In the genomic region with DNA sequence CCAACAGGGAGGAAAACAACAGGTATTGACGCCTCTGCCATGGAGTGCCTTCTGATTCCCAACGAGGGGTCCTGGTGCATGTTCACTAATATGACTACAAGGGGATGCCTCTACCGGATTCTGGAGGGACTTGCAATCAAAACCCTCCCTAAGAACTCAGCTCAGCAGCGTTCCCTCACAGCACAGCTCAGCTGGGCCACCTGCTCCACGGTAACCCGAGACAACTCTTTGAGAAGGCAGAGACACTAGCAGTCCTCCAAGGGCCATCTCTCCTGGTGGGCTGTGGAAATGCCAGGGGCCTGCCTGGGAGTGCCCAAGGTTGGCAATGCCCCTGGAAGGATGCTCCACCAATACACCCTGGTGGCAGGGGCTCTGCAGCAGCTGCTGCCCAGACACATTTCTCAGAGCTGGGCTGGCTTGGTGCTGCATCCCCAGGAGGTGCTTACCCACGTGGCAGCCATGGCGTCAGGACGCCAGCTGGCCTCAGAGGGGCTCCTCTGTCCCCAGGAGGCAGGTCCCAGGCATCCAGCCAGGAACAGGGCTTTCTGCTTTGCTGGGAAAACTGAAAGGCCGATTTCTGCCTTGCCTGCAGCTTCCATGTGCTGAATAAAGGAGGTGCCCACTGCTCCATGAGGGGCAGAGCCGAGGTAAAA, we compare ENCODE assay signal across 11 cellular contexts. TPM values are rescaled to one million over a fixed set of nuclear protein-coding genes. Genes with fewer than 3 reads are reported as not detected.
DNase-seq lines count a peak whose midpoint lies in the region; ATAC-seq and TF ChIP-seq lines count a peak whose summit lies in the region.
"Had no signal": no experiment of that assay in that cellular context is flagged by ENCODE, and none has a peak within 500 bp of the region (broad histone marks: within the 10 kb centered on the region; RNA-seq: fewer than 3 reads in every experiment).

No MANE protein-coding gene starts in this region.

- no peak for TF ChIP-seq CTCF in fibroblast of villous mesenchyme (IDR thresholded peaks at IDR 0.05; ENCODE audit: insufficient read depth, low read depth, low read length)

- no peak overlapping the region for H3K4me2 ChIP-seq in Karpas-422 (ENCODE audit: low read depth, low read length, poor library complexity, severe bottlenecking)

- no peaks in the 10 kb centered on the region for H3K9me2 ChIP-seq in Karpas-422 (replicated peaks; ENCODE audit: insufficient read depth, low read length)

- H3K36me3 Mint-ChIP-seq in activated naive CD8-positive, alpha-beta T cell treated with anti-CD3 and anti-CD28 coated beads, Interleukin-2, amount 50 U/mL, for 24 hours (ENCODE audit: low read depth) = peaks cover 6% of the 10 kb centered on the region

- H2AFZ ChIP-seq in Karpas-422 (ENCODE audit: low read length) = no peak overlapping the region

- no peak overlapping the region for H3K27ac ChIP-seq in Karpas-422 (ENCODE audit: low read length)

- intact Hi-C loops in posterior vena cava (cut with DNase I) = no loop called here

- H4K20me1 ChIP-seq in Karpas-422 (ENCODE audit: insufficient read depth, low read depth, low read length) = no peaks in the 10 kb centered on the region

- H3K36me3 ChIP-seq in H7 (replicated peaks; ENCODE audit: control insufficient read depth, insufficient read depth, low read length) (peaks cover 4% of the 10 kb centered on the region), Karpas-422 (ENCODE audit: insufficient read depth, low read length) (no peaks in the 10 kb centered on the region)

- H3K27me3 Mint-ChIP-seq in activated naive CD8-positive, alpha-beta T cell treated with anti-CD3 and anti-CD28 coated beads, Interleukin-2, amount 50 U/mL, for 24 hours = no peaks in the 10 kb centered on the region
- H3K27me3 Mint-ChIP-seq: effector memory CD8-positive, alpha-beta T cell; stimulated activated memory B cell treated with anti-CD40 and anti-IgM and Interleukin-4, amounts not matched to agents 10 μg/mL and 1 μg/mL and 100 μg/mL, for 72 hours had no signal

- H3K4me1 Mint-ChIP-seq in activated naive CD8-positive, alpha-beta T cell treated with anti-CD3 and anti-CD28 coated beads, Interleukin-2, amount 50 U/mL, for 24 hours = peaks cover 16% of the 10 kb centered on the region

- H3K4me3 ChIP-seq in H7 (ENCODE audit: insufficient read depth, low read depth, low read length) = no peak overlapping the region
- H3K4me3 ChIP-seq in fibroblast of villous mesenchyme (ENCODE audit: low read depth, low read length) = no peak overlapping the region
- H3K4me3 ChIP-seq in Karpas-422 (ENCODE audit: low read length) = no peak overlapping the region

- no peak overlapping the region for H3K9ac ChIP-seq in Karpas-422 (ENCODE audit: low read length)

- no peaks in the 10 kb centered on the region for H3K27me3 ChIP-seq in H7 (ENCODE audit: control insufficient read depth, insufficient read depth, low read length)
- no peaks in the 10 kb centered on the region for H3K27me3 ChIP-seq in Karpas-422 (ENCODE audit: low read length)

- no peaks in the 10 kb centered on the region for H3K9me3 Mint-ChIP-seq in activated naive CD8-positive, alpha-beta T cell treated with anti-CD3 and anti-CD28 coated beads, Interleukin-2, amount 50 U/mL, for 24 hours
- H3K9me3 Mint-ChIP-seq: effector memory CD8-positive, alpha-beta T cell; stimulated activated memory B cell treated with anti-CD40 and anti-IgM and Interleukin-4, amounts not matched to agents 10 μg/mL and 1 μg/mL and 100 μg/mL, for 72 hours had no signal

- H3K4me3 Mint-ChIP-seq in activated naive CD8-positive, alpha-beta T cell treated with anti-CD3 and anti-CD28 coated beads, Interleukin-2, amount 50 U/mL, for 24 hours = no peak overlapping the region
- H3K4me3 Mint-ChIP-seq: effector memory CD8-positive, alpha-beta T cell; stimulated activated memory B cell treated with anti-CD40 and anti-IgM and Interleukin-4, amounts not matched to agents 10 μg/mL and 1 μg/mL and 100 μg/mL, for 72 hours had no signal

- DNase-seq in H7 = peak; percentile 78
- peak; percentile 88 for DNase-seq in NCI-H524 treated with DMSO at 0.1 percent for 48 hours (lab: John Stamatoyannopoulos, UW)
- DNase-seq in fibroblast of villous mesenchyme (ENCODE audit: low read depth) = peak; percentile 43
- DNase-seq in posterior vena cava (ENCODE audit: low spot score) = peak; percentile 6
- DNase-seq in activated naive CD8-positive, alpha-beta T cell treated with anti-CD3 and anti-CD28 coated beads, Interleukin-2, amount 50 U/mL, for 24 hours = no peak
- no peak for DNase-seq in HUDEP-2 (lab: John Stamatoyannopoulos, UW; ENCODE audit: unreplicated experiment in 76 of 76)
- DNase-seq in Karpas-422 = no peak
- DNase-seq: activated T-cell treated with anti-CD3 and anti-CD28 coated beads, Interleukin-2, amount 50 U/mL, for 48 hours; effector memory CD8-positive, alpha-beta T cell had no signal

- no peak for ATAC-seq in activated naive CD8-positive, alpha-beta T cell treated with anti-CD3 and anti-CD28 coated beads, Interleukin-2, amount 50 U/mL, for 24 hours
- ATAC-seq in GM21723 (IDR thresholded peaks at IDR 0.05; ENCODE audit: unreplicated experiment) = no peak
- ATAC-seq: effector memory CD8-positive, alpha-beta T cell; stimulated activated memory B cell treated with anti-CD40 and anti-IgM and Interleukin-4, amounts not matched to agents 10 μg/mL and 1 μg/mL and 100 μg/mL, for 72 hours had no signal

- no peaks in the 10 kb centered on the region for H3K4me1 ChIP-seq in Karpas-422 (ENCODE audit: low read length)

- no peaks in the 10 kb centered on the region for H3K79me2 ChIP-seq in Karpas-422 (ENCODE audit: low read length)

- H3K27ac Mint-ChIP-seq in activated naive CD8-positive, alpha-beta T cell treated with anti-CD3 and anti-CD28 coated beads, Interleukin-2, amount 50 U/mL, for 24 hours = no peak overlapping the region
- H3K27ac Mint-ChIP-seq: effector memory CD8-positive, alpha-beta T cell; stimulated activated memory B cell treated with anti-CD40 and anti-IgM and Interleukin-4, amounts not matched to agents 10 μg/mL and 1 μg/mL and 100 μg/mL, for 72 hours had no signal

- no peaks in the 10 kb centered on the region for H3K9me3 ChIP-seq in Karpas-422 (ENCODE audit: low read length)

RNA-seq across cellular contexts. Expression of a gene that starts 16.5 kb away (rescaled TPM):
- total RNA-seq in H7 (2014; rRNA removed; shearing (Covaris generic)) = 32.1 and 36.0 TPM in 2 replicates
- total RNA-seq in fibroblast of villous mesenchyme (10.6 and 16.8 TPM in 2 replicates), posterior vena cava (10 to 100 TPM; 19.4 to 21.1 TPM)
- not detected in 2 replicates for total RNA-seq in Karpas-422 (2014; rRNA removed; shearing (Covaris generic); ENCODE audit: low replicate concordance)

RNA-seq across cellular contexts. Expression of a gene that starts 34.0 kb away (rescaled TPM):
- total RNA-seq in H7 (2014; rRNA removed; shearing (Covaris generic)) = 0.38 and 0.41 TPM in 2 replicates
- not detected in 2 replicates for total RNA-seq in fibroblast of villous mesenchyme
- total RNA-seq in posterior vena cava = under 1 TPM; 0.09 to 0.10 TPM
- not detected in 2 replicates for total RNA-seq in Karpas-422 (2014; rRNA removed; shearing (Covaris generic); ENCODE audit: low replicate concordance)

RNA-seq across cellular contexts. Expression of a gene that starts 45.9 kb away (rescaled TPM):
- 44.9 and 54.1 TPM in 2 replicates for total RNA-seq in H7 (2014; rRNA removed; shearing (Covaris generic))
- total RNA-seq in fibroblast of villous mesenchyme (52.5 and 57.9 TPM in 2 replicates), posterior vena cava (10 to 100 TPM; 28.3 to 30.5 TPM)
- 50.1 and 76.2 TPM in 2 replicates for total RNA-seq in Karpas-422 (2014; rRNA removed; shearing (Covaris generic); ENCODE audit: low replicate concordance)

RNA-seq across cellular contexts. Expression of a gene that starts 47.7 kb away (rescaled TPM):
- total RNA-seq in H7 (2014; rRNA removed; shearing (Covaris generic)) = 85.4 and 102 TPM in 2 replicates
- total RNA-seq in fibroblast of villous mesenchyme (54.4 and 99.5 TPM in 2 replicates), posterior vena cava (10 to 100 TPM; 18.8 to 25.3 TPM)
- total RNA-seq in Karpas-422 (2014; rRNA removed; shearing (Covaris generic); ENCODE audit: low replicate concordance) = 48.2 and 129 TPM in 2 replicates

Comparison
In these comparisons a context has a peak if more than half of its experiments do, and no peak if none do; other contexts are left out.
1. DNase-seq: peak in H7 (single experiment), NCI-H524 treated with DMSO at 0.1 percent for 48 hours (single experiment), fibroblast of villous mesenchyme (single experiment) and posterior vena cava (single experiment); none in activated naive CD8-positive, alpha-beta T cell treated with anti-CD3 and anti-CD28 coated beads, Interleukin-2, amount 50 U/mL, for 24 hours (single experiment), HUDEP-2 (0 of 76) and Karpas-422 (single experiment).
2. RNA of a gene that starts 16.5 kb away (total RNA-seq): 32.1 to 36.0 TPM in H7, 19.4 to 21.1 TPM in posterior vena cava and 10.6 to 16.8 TPM in fibroblast of villous mesenchyme; not detected in Karpas-422; every median in the first group is over 10 times any median in the second.